Comparison of ENCODE assay signal across 18 cellular contexts in genomic region chr2:106995560-106995959, GRCh38.
DNase-seq lines count a peak whose midpoint lies in the region; ATAC-seq lines count a peak whose summit lies in the region.
"Had no signal": no experiment of that assay in that cellular context is flagged by ENCODE, and none has a peak within 500 bp of the region (broad histone marks: within the 10 kb centered on the region; RNA-seq: fewer than 3 reads in every experiment).

No MANE protein-coding gene starts in this region.

- no peak for ATAC-seq in HG03442 (IDR thresholded peaks at IDR 0.05; ENCODE audit: unreplicated experiment)
- ATAC-seq: naive thymus-derived CD8-positive, alpha-beta T cell had no signal

- DNase-seq in Daoy (ENCODE audit: low read depth), result peak; percentile 44
- DNase-seq in NCI-H2171 treated with DMSO at 0.1 percent for 48 hours (lab: John Stamatoyannopoulos, UW), result peak; percentile 71
- DNase-seq in fibroblast of gingiva (ENCODE audit: low read depth), result peak; percentile 25
- DNase-seq in skeletal muscle cell (ENCODE audit: low read depth), result peak; percentile 74
- DNase-seq in dedifferentiated amniotic fluid mesenchymal stem cell (ENCODE audit: extremely low spot score), result no peak
- DNase-seq in NCI-H1105 treated with DMSO at 0.1 percent for 48 hours (lab: John Stamatoyannopoulos, UW), result no peak
- DNase-seq: activated CD4-positive, CD25-positive, alpha-beta regulatory T cell treated with anti-CD3 and anti-CD28 coated beads, Interleukin-2, amount 50 U/mL, for 72 hours; activated CD8-positive, alpha-beta memory T cell treated with anti-CD3 and anti-CD28 coated beads for 24 hours; activated naive CD4-positive, alpha-beta T cell treated with anti-CD3 and anti-CD28 coated beads, Interleukin-2, amount 50 U/mL, for 16 hours; activated T-cell treated with anti-CD3 and anti-CD28 coated beads, Interleukin-2, amount 50 U/mL, for 48 hours; AML-193; foreskin melanocyte; mesendoderm; naive thymus-derived CD8-positive, alpha-beta T cell; NCI-H2227 treated with DMSO at 0.1 percent for 48 hours; NK-92 treated with Interleukin-12 subunit alpha and Interleukin-12 subunit beta, amount 100 ng/mL, for 24 hours; stimulated activated CD8-positive, alpha-beta memory T cell treated with anti-CD3 and anti-CD28 coated beads, Interleukin-4, amount 100 ng/mL, for 48 hours had no signal

- no peak overlapping the region for H3K4me3 ChIP-seq in skeletal muscle cell (ENCODE audit: low read depth, low read length)

Comparison
In these comparisons a context has a peak if more than half of its experiments do, and no peak if none do; other contexts are left out.
1. DNase-seq: peak in Daoy (single experiment), NCI-H2171 treated with DMSO at 0.1 percent for 48 hours (single experiment), fibroblast of gingiva (single experiment) and skeletal muscle cell (single experiment); none in dedifferentiated amniotic fluid mesenchymal stem cell (single experiment) and NCI-H1105 treated with DMSO at 0.1 percent for 48 hours (single experiment).